Comparison of ENCODE assay signal across 19 cellular contexts in genomic region chr7:102634299-102634698, GRCh38. TPM values are rescaled to one million over a fixed set of nuclear protein-coding genes. Genes with fewer than 3 reads are reported as not detected.
"Had no signal": no experiment of that assay in that cellular context is flagged by ENCODE, and none has a peak within 500 bp of the region (broad histone marks: within the 10 kb centered on the region; RNA-seq: fewer than 3 reads in every experiment).

No MANE protein-coding gene starts in this region.

RNA-seq across cellular contexts. Expression of gene SPDYE2B, which starts 15.8 kb away (rescaled TPM):
- total RNA-seq: activated CD4-positive, alpha-beta T cell treated with anti-CD3 and anti-CD28 coated beads for 36 hours; activated CD4-positive, alpha-beta T cell treated with anti-CD3 and anti-CD28 coated beads, Interleukin-2, amount 10 ng/mL, durations not matched to agents 7 days and 5 days; activated CD8-positive, alpha-beta memory T cell treated with anti-CD3 and anti-CD28 coated beads for 36 hours; activated CD8-positive, alpha-beta memory T cell treated with anti-CD3 and anti-CD28 coated beads, Interleukin-2, amount 10 ng/mL, durations not matched to agents 7 days and 5 days; activated naive CD8-positive, alpha-beta T cell treated with anti-CD3 and anti-CD28 coated beads for 36 hours; activated T-helper 1 cell treated with anti-CD3 and anti-CD28 coated beads, Interleukin-12 subunit alpha, Interleukin-12 subunit beta, Interleukin-2, Interleukin-4 antibody, amounts not matched to agents 30 ng/mL and 10 ng/mL and 1 ng/mL, durations not matched to agents 14 hours and 24 hours and 36 hours; activated T-helper 2 cell treated with anti-CD3 and anti-CD28 coated beads, Interferon-gamma antibody, Interleukin-2, Interleukin-4, amounts not matched to agents 10 μg/mL and 5 μg/mL and 100 μg/mL, durations not matched to agents 14 hours and 24 hours and 36 hours; adrenal gland; aorta; body of pancreas; colonic mucosa; dermis microvascular lymphatic vessel endothelial cell; endothelial cell of umbilical vein; esophagus squamous epithelium; fibroblast of lung; fibroblast of villous mesenchyme; gastroesophageal sphincter; T-helper 17 cell had no signal
- polyA plus RNA-seq: adrenal gland, aorta, endothelial cell of umbilical vein, esophagus, fibroblast of lung had no signal
